8 cellular contexts compared by ENCODE assay signal in the genomic region with DNA sequence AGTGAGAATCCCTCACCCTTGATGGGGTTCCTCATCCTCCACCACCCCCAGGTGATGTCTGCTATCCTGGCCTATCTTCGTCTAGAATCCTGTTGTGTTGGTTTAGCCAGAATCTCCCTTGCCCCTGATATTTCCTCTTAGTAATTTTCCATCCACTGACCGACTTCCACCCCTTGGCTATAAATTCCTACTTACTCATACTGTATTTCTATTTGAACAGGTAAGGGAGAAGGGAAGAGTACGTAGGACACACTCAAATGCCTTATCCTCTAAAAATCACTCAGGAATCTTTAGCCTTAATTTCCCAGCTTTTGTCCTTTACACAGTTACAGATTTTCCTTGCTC. TPM values are rescaled to one million over a fixed set of nuclear protein-coding genes. Genes with fewer than 3 reads are reported as not detected.
DNase-seq lines count a peak whose midpoint lies in the region; ATAC-seq and TF ChIP-seq lines count a peak whose summit lies in the region.

No MANE protein-coding gene starts in this region.

- H3K4me1 ChIP-seq in heart left ventricle, result peaks cover 0 to 39% (median 29%) of the 10 kb centered on the region in 12 donors
- H3K4me1 ChIP-seq in mesendoderm (ENCODE audit: control insufficient read depth, low read depth, low read length), result peaks cover 9% of the 10 kb centered on the region
- peaks cover 0 to 8% of the 10 kb centered on the region in 2 donors for H3K4me1 ChIP-seq in uterus

- H3K79me1 ChIP-seq in mesendoderm (ENCODE audit: low read length), result peaks cover 5% of the 10 kb centered on the region

- ATAC-seq in heart left ventricle, result no peak
- no peak for ATAC-seq in Right ventricle myocardium superior (ENCODE audit: poor library complexity)
- ATAC-seq in HG03025 (IDR thresholded peaks at IDR 0.05; ENCODE audit: low FRiP score, unreplicated experiment), result no peak

- H3K4me2 ChIP-seq in mesendoderm (ENCODE audit: low read length), result peak overlapping the region; percentile 12

- intact Hi-C loops in heart left ventricle (cut with DNase I) (loop anchor here in 3 of 10 donors (5.0 to 10.0 kb wide), 3 partner anchors 214 to 891 kb away; partner anchors contain the start of genes TMEM45A (in 2 of the 3), CMSS1 (in 1 of the 3), LNP1 (in 1 of the 3) and TOMM70 (in 1 of the 3)), Right ventricle myocardium superior (cut with DNase I) (no loop called here), uterus (cut with DNase I; ENCODE audit: low total_unique reads) (no loop called here)

- H3K4me3 ChIP-seq in heart left ventricle, result peak overlapping the region in 11 of 12 donors; percentile 73 to 97 (median 83)
- H3K4me3 ChIP-seq in mesendoderm (ENCODE audit: low read length), result no peak overlapping the region
- peak overlapping the region; percentile 83 to 87 for H3K4me3 ChIP-seq in uterus

- TF ChIP-seq POLR2A in heart left ventricle (IDR thresholded peaks at IDR 0.05), result no peak
- no peak for TF ChIP-seq POLR2A in uterus (IDR thresholded peaks at IDR 0.05)

- peak overlapping the region; percentile 85 to 91 (median 89) for H3K4me3 Mint-ChIP-seq in brain

- H3K9me3 ChIP-seq in heart left ventricle, result no peaks in the 10 kb centered on the region
- no peaks in the 10 kb centered on the region for H3K9me3 ChIP-seq in uterus

- no peak overlapping the region for H3K23ac ChIP-seq in mesendoderm (ENCODE audit: low read length)

- H3K36me3 ChIP-seq in heart left ventricle (peaks cover 0 to 9% (median 2%) of the 10 kb centered on the region in 9 donors), mesendoderm (ENCODE audit: control insufficient read depth, insufficient read depth, low read length) (no peaks in the 10 kb centered on the region), uterus (no peaks in the 10 kb centered on the region)

- no peak overlapping the region for H2BK15ac ChIP-seq in mesendoderm (replicated peaks; ENCODE audit: low read depth)

- peak overlapping the region; percentile 53 for H3K9ac ChIP-seq in mesendoderm (ENCODE audit: low read length)

- peaks cover 0 to 13% (median 0%) of the 10 kb centered on the region in 9 donors for H3K27me3 ChIP-seq in heart left ventricle
- H3K27me3 ChIP-seq in mesendoderm (ENCODE audit: insufficient read depth, low read length, poor library complexity), result no peaks in the 10 kb centered on the region
- no peaks in the 10 kb centered on the region for H3K27me3 ChIP-seq in uterus

- peak overlapping the region; percentile 52 for H4K5ac ChIP-seq in mesendoderm (ENCODE audit: low read length)

- TF ChIP-seq CTCF in heart left ventricle (IDR thresholded peaks at IDR 0.05) (no peak), brain (conservative IDR thresholded peaks at IDR 0.05) (no peak), uterus (IDR thresholded peaks at IDR 0.05) (no peak)

- H3K18ac ChIP-seq in mesendoderm (ENCODE audit: low read length), result no peak overlapping the region

- no peak overlapping the region for H2AK5ac ChIP-seq in mesendoderm (ENCODE audit: low read length)

- H3K36me3 Mint-ChIP-seq in brain, result peaks cover 32% of the 10 kb centered on the region

- peaks cover 0 to 9% (median 2%) of the 10 kb centered on the region in 5 experiments for H3K9me3 Mint-ChIP-seq in brain

- H3K56ac ChIP-seq in mesendoderm (ENCODE audit: low read length), result peak overlapping the region; percentile 47

- DNase-seq in heart left ventricle, result no peak
- DNase-seq in Right ventricle myocardium superior, result no peak
- no peak for DNase-seq in mesendoderm
- no peak for DNase-seq in uterus
- DNase-seq in NCI-H1092 treated with DMSO at 0.1 percent for 48 hours (lab: John Stamatoyannopoulos, UW), result no peak
- DNase-seq in stimulated activated CD4-positive, alpha-beta T cell treated with anti-CD3 and anti-CD28 coated beads, Interleukin-15, amount 100 ng/mL, for 24 hours, result no peak

- H3K27me3 Mint-ChIP-seq in brain, result peaks cover 37% of the 10 kb centered on the region

- no peak overlapping the region for H3K4ac ChIP-seq in mesendoderm (ENCODE audit: low read depth, low read length)

- no peak overlapping the region for H2BK5ac ChIP-seq in mesendoderm (ENCODE audit: low read length)

- no peak overlapping the region for H4K8ac ChIP-seq in mesendoderm (ENCODE audit: low read depth, low read length)

- peak overlapping the region in 11 of 12 donors; percentile 70 to 99 (median 94) for H3K27ac ChIP-seq in heart left ventricle
- no peak overlapping the region for H3K27ac ChIP-seq in mesendoderm (ENCODE audit: low read depth, low read length)
- peak overlapping the region; percentile 95 to 98 for H3K27ac ChIP-seq in uterus

- H3K79me2 ChIP-seq in mesendoderm (ENCODE audit: control insufficient read depth, insufficient read depth, low read length), result peaks cover 31% of the 10 kb centered on the region

- WGBS in heart left ventricle, 4 donors, result 89 to 94% (median 91%) methylated on average over 3 of the region's 3 CpGs
- WGBS in mesendoderm (ENCODE audit: extremely low coverage, insufficient coverage, low lambda C conversion rate), result no CpG with 5 or more reads among the region's 3 CpGs

- no peak overlapping the region for H2BK120ac ChIP-seq in mesendoderm (ENCODE audit: low read depth, low read length)

- peak overlapping the region; percentile 92 to 95 (median 94) for H3K27ac Mint-ChIP-seq in brain

- H3K4me1 Mint-ChIP-seq in brain, result peaks cover 40% of the 10 kb centered on the region

RNA-seq across cellular contexts. Expression of gene TFG, which starts 0.7 kb away (rescaled TPM):
- total RNA-seq in heart left ventricle (100 to 1,000 TPM in 2 of 9 donors, 10 to 100 TPM in 7; 68.2 to 103 (median 90.5) TPM), Right ventricle myocardium superior (97.7 TPM), uterus (100 to 1,000 TPM in 1 of 4 donors, 10 to 100 TPM in 3; 36.6 to 133 (median 61.7) TPM)
- polyA plus RNA-seq in heart left ventricle (100 to 1,000 TPM in 1 of 2 donors, 10 to 100 TPM in 1; 54.9 to 115 TPM), brain (ENCODE audit: insufficient read depth, low read depth, low replicate concordance) (94.0 TPM)
- 101 TPM for polyA plus RNA-seq in mesendoderm (2013, experiment 1 of 2)
- polyA plus RNA-seq in mesendoderm (2013, experiment 2 of 2), result 98.1 TPM
